2 cellular contexts compared by ENCODE assay signal in genomic region chr3:138587374-138587773, GRCh38.
TF ChIP-seq lines count a peak whose summit lies in the region.

No MANE protein-coding gene starts in this region.

TF ChIP-seq in HepG2, 621 proteins besides CTCF, POLR2A, EP300 and RAD21 (continued from another document):
- peak; percentile 70; the same call in 1 of the 2 replicates for TF ChIP-seq ZNF121 (CRISPR knock-in tag; IDR thresholded peaks at IDR 0.05)
- TF ChIP-seq ZSCAN5A (CRISPR knock-in tag; IDR thresholded peaks at IDR 0.05; ENCODE audit: borderline replicate concordance) = no peak
- no peak for TF ChIP-seq ZNF136 (CRISPR knock-in tag; IDR thresholded peaks at IDR 0.05; ENCODE audit: low read depth)

TF ChIP-seq in WTC11, 78 proteins besides CTCF, POLR2A, EP300 and RAD21 (continued from another document):
- no peak for TF ChIP-seq RELA (CRISPR knock-in tag; IDR thresholded peaks at IDR 0.05; ENCODE audit: borderline replicate concordance)
